In the genomic region with DNA sequence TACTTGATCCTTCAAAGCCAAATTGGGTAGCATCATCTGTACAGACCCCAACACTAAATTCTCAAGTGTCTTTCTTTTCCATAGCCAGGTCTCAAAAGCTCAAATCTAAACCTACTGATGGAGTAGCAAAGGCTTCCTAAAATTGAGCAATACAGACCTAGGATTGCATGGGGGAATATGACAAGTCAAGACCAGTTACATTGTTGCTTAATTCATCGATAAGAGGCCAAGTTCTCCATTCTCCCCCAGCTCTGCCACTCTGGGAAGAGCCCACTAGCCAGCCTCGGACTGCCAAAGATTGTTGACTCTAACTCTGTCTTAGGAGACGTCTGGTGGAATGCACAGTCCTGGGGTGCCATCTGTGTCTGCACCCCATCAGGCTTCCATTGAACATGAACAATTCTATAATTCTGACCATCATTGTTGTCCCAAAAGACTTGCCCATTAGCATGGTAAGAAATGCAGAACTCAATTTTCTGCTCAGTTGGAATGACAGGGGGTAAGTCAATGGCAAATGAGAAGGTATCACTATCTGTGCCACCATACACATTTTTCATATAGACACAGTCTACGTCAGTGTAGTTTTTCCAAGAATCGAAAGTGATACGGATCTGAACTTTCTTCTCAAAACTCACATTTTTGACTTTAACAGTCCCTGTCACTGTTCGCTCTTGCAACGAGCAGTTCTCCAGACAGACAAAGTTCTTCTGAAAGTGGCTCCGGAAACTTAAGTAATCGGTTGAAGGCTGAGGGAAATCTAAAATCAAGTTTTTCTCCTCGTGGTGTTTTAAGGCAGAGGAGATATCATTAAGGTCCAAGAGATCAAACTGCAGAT, we compare ENCODE assay signal across 1 cellular context.
TF ChIP-seq lines count a peak whose summit lies in the region.

No MANE protein-coding gene starts in this region.

TF ChIP-seq in IMR-90, 13 proteins besides CTCF, POLR2A, EP300 and RAD21:
- TF ChIP-seq, protein P1, sequence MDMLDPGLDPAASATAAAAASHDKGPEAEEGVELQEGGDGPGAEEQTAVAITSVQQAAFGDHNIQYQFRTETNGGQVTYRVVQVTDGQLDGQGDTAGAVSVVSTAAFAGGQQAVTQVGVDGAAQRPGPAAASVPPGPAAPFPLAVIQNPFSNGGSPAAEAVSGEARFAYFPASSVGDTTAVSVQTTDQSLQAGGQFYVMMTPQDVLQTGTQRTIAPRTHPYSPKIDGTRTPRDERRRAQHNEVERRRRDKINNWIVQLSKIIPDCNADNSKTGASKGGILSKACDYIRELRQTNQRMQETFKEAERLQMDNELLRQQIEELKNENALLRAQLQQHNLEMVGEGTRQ (IDR thresholded peaks at IDR 0.05; ENCODE audit: low read depth, low read length) = no peak
- TF ChIP-seq CEBPB (IDR thresholded peaks at IDR 0.05; ENCODE audit: low read depth, low read length) (peak; percentile 81), SMC3 (IDR thresholded peaks at IDR 0.05; ENCODE audit: low read depth, low read length) (no peak)
